In genomic region chr5:142311725-142312124, GRCh38 we compare ENCODE assay signal across 2 cellular contexts.
TF ChIP-seq lines count a peak whose summit lies in the region.

No MANE protein-coding gene starts in this region.

TF ChIP-seq in HepG2, 621 proteins besides CTCF, POLR2A, EP300 and RAD21 (continued from another document and continues in another):
- TF ChIP-seq ZSCAN12 (CRISPR knock-in tag; IDR thresholded peaks at IDR 0.05) = no peak
- no peak for TF ChIP-seq SP2 (CRISPR knock-in tag; IDR thresholded peaks at IDR 0.05)
- no peak for TF ChIP-seq KLF15 (CRISPR knock-in tag; IDR thresholded peaks at IDR 0.05; ENCODE audit: borderline replicate concordance)
- no peak for TF ChIP-seq ZNF512B (CRISPR knock-in tag; IDR thresholded peaks at IDR 0.05; ENCODE audit: borderline replicate concordance)
- no peak for TF ChIP-seq ZNF33A (CRISPR knock-in tag; IDR thresholded peaks at IDR 0.05; ENCODE audit: borderline replicate concordance)
- TF ChIP-seq SETDB1 (CRISPR knock-in tag; IDR thresholded peaks at IDR 0.05; ENCODE audit: borderline replicate concordance) = no peak
- no peak for TF ChIP-seq SOX6 (IDR thresholded peaks at IDR 0.05)
- TF ChIP-seq SOX6 (CRISPR knock-in tag; IDR thresholded peaks at IDR 0.05) = 0 out of 2 replicates have a peak, but pooled peaks have one; percentile 17
- TF ChIP-seq SSRP1 (CRISPR knock-in tag; IDR thresholded peaks at IDR 0.05) = no peak
- TF ChIP-seq ONECUT2 (CRISPR knock-in tag; IDR thresholded peaks at IDR 0.05) = no peak
- no peak for TF ChIP-seq HOMEZ (CRISPR knock-in tag; IDR thresholded peaks at IDR 0.05; ENCODE audit: low read depth)
- TF ChIP-seq POGZ (CRISPR knock-in tag; IDR thresholded peaks at IDR 0.05) = 0 out of 2 replicates have a peak, but pooled peaks have one; percentile 20
- no peak for TF ChIP-seq PTBP1 (IDR thresholded peaks at IDR 0.05; ENCODE audit: low read depth, low read length, poor library complexity, severe bottlenecking)
- TF ChIP-seq DMAP1 (CRISPR knock-in tag; IDR thresholded peaks at IDR 0.05) = no peak
- TF ChIP-seq RORA (CRISPR knock-in tag; IDR thresholded peaks at IDR 0.05) = no peak
- TF ChIP-seq ZBTB7B (CRISPR knock-in tag; IDR thresholded peaks at IDR 0.05) = peak; percentile 34; the same call in 1 of the 2 replicates
- TF ChIP-seq SMARCE1 (IDR thresholded peaks at IDR 0.05; ENCODE audit: borderline replicate concordance) = no peak
- TF ChIP-seq ZBTB42 (CRISPR knock-in tag; IDR thresholded peaks at IDR 0.05) = no peak
- TF ChIP-seq ZBTB38 (CRISPR knock-in tag; IDR thresholded peaks at IDR 0.05) = 0 out of 2 replicates have a peak, but pooled peaks have one; percentile 27
- no peak for TF ChIP-seq IRX3 (CRISPR knock-in tag; IDR thresholded peaks at IDR 0.05; ENCODE audit: borderline replicate concordance, low read depth)
- TF ChIP-seq ZFP90 (CRISPR knock-in tag; IDR thresholded peaks at IDR 0.05; ENCODE audit: borderline replicate concordance) = no peak
- no peak for TF ChIP-seq U2AF2 (IDR thresholded peaks at IDR 0.05; ENCODE audit: low read depth, low read length)
- no peak for TF ChIP-seq ZNF335 (CRISPR knock-in tag; IDR thresholded peaks at IDR 0.05)
- no peak for TF ChIP-seq TIGD3 (CRISPR knock-in tag; IDR thresholded peaks at IDR 0.05; ENCODE audit: borderline replicate concordance)
- no peak for TF ChIP-seq ZNF414 (CRISPR knock-in tag; IDR thresholded peaks at IDR 0.05)

TF ChIP-seq in WTC11, 78 proteins besides CTCF, POLR2A, EP300 and RAD21 (continued from another document):
- TF ChIP-seq AFF4 (CRISPR knock-in tag; IDR thresholded peaks at IDR 0.05; ENCODE audit: borderline replicate concordance) (no peak), GRHL2 (CRISPR knock-in tag; IDR thresholded peaks at IDR 0.05; ENCODE audit: insufficient replicate concordance, severe bottlenecking) (no peak), SMAD3 (CRISPR knock-in tag; IDR thresholded peaks at IDR 0.05; ENCODE audit: borderline replicate concordance) (no peak)
